8 cellular contexts compared by ENCODE assay signal in genomic region chr7:92634924-92635519, GRCh38. TPM values are rescaled to one million over a fixed set of nuclear protein-coding genes. Genes with fewer than 3 reads are reported as not detected.
DNase-seq lines count a peak whose midpoint lies in the region; ATAC-seq and TF ChIP-seq lines count a peak whose summit lies in the region.

No MANE protein-coding gene starts in this region.

- ATAC-seq in HG03571 (IDR thresholded peaks at IDR 0.05; ENCODE audit: unreplicated experiment), result peak; percentile 27
- ATAC-seq in activated CD8-positive, alpha-beta T cell treated with anti-CD3 and anti-CD28 coated beads, Interleukin-2, amount 10 ng/mL, durations not matched to agents 7 days and 5 days, result peak; percentile 5

- H3K9me3 ChIP-seq in left ventricle myocardium inferior (replicated peaks), result no peaks in the 10 kb centered on the region

- POLR2A ChIA-PET in activated CD8-positive, alpha-beta T cell treated with anti-CD3 and anti-CD28 coated beads, Interleukin-2, amount 10 ng/mL, durations not matched to agents 7 days and 5 days (lab: Charles Lee), result interaction anchor here (0.9 kb wide), 1 partner anchor 8 kb away, joined by 4 read pairs; no protein-coding TSS in a partner anchor

- H3K27me3 ChIP-seq in left ventricle myocardium inferior (ENCODE audit: low read depth), result no peaks in the 10 kb centered on the region

- H3K27me3 Mint-ChIP-seq in activated CD8-positive, alpha-beta T cell treated with anti-CD3 and anti-CD28 coated beads, Interleukin-2, amount 10 ng/mL, durations not matched to agents 7 days and 5 days (ENCODE audit: low read depth), result no peaks in the 10 kb centered on the region
- H3K27me3 Mint-ChIP-seq in stimulated activated naive CD8-positive, alpha-beta T cell treated with anti-CD3 and anti-CD28 coated beads, Interleukin-15, Interleukin-2, amounts not matched to agents 100 ng/mL and 50 ng/mL, for 24 hours, result no peaks in the 10 kb centered on the region

- no peak for TF ChIP-seq CTCF in left ventricle myocardium inferior (IDR thresholded peaks at IDR 0.05; ENCODE audit: borderline replicate concordance)

- DNase-seq in stimulated activated naive CD4-positive, alpha-beta T cell treated with Interleukin-2 at 50 U/mL for 16 hours (lab: John Stamatoyannopoulos, UW), result peak; percentile 3
- no peak for DNase-seq in stimulated activated naive CD4-positive, alpha-beta T cell (lab: John Stamatoyannopoulos, UW)
- no peak for DNase-seq in activated CD8-positive, alpha-beta T cell treated with anti-CD3 and anti-CD28 coated beads, Interleukin-2, amount 10 ng/mL, durations not matched to agents 7 days and 5 days
- DNase-seq in left ventricle myocardium inferior (no peak), 8988T (no peak), cerebellum (ENCODE audit: low spot score) (no peak)

- CTCF ChIA-PET in activated CD8-positive, alpha-beta T cell treated with anti-CD3 and anti-CD28 coated beads, Interleukin-2, amount 10 ng/mL, durations not matched to agents 7 days and 5 days (lab: Charles Lee), result interaction anchor here (0.9 to 2.6 kb wide), 5 partner anchors 10 to 198 kb away, joined by 3 to 10 read pairs (median 6); no protein-coding TSS in a partner anchor

- H3K4me3 Mint-ChIP-seq in activated CD8-positive, alpha-beta T cell treated with anti-CD3 and anti-CD28 coated beads, Interleukin-2, amount 10 ng/mL, durations not matched to agents 7 days and 5 days, result no peak overlapping the region
- peak overlapping the region; percentile 61 for H3K4me3 Mint-ChIP-seq in stimulated activated naive CD8-positive, alpha-beta T cell treated with anti-CD3 and anti-CD28 coated beads, Interleukin-15, Interleukin-2, amounts not matched to agents 100 ng/mL and 50 ng/mL, for 24 hours

- H3K36me3 ChIP-seq in left ventricle myocardium inferior, result no peaks in the 10 kb centered on the region

- peaks cover 72% of the 10 kb centered on the region for H3K4me1 ChIP-seq in left ventricle myocardium inferior

- H3K27ac Mint-ChIP-seq in activated CD8-positive, alpha-beta T cell treated with anti-CD3 and anti-CD28 coated beads, Interleukin-2, amount 10 ng/mL, durations not matched to agents 7 days and 5 days, result peak overlapping the region; percentile 72
- H3K27ac Mint-ChIP-seq in stimulated activated naive CD8-positive, alpha-beta T cell treated with anti-CD3 and anti-CD28 coated beads, Interleukin-15, Interleukin-2, amounts not matched to agents 100 ng/mL and 50 ng/mL, for 24 hours, result peak overlapping the region; percentile 98

- H3K27ac ChIP-seq in left ventricle myocardium inferior (replicated peaks), result peak overlapping the region; percentile 83

- peaks cover 58% of the 10 kb centered on the region for H3K36me3 Mint-ChIP-seq in activated CD8-positive, alpha-beta T cell treated with anti-CD3 and anti-CD28 coated beads, Interleukin-2, amount 10 ng/mL, durations not matched to agents 7 days and 5 days (ENCODE audit: low read depth)
- H3K36me3 Mint-ChIP-seq in stimulated activated naive CD8-positive, alpha-beta T cell treated with anti-CD3 and anti-CD28 coated beads, Interleukin-15, Interleukin-2, amounts not matched to agents 100 ng/mL and 50 ng/mL, for 24 hours (ENCODE audit: low read depth), result peaks cover 34% of the 10 kb centered on the region

- H3K4me1 Mint-ChIP-seq in activated CD8-positive, alpha-beta T cell treated with anti-CD3 and anti-CD28 coated beads, Interleukin-2, amount 10 ng/mL, durations not matched to agents 7 days and 5 days (ENCODE audit: low read depth), result peaks cover 79% of the 10 kb centered on the region
- peaks cover 98% of the 10 kb centered on the region for H3K4me1 Mint-ChIP-seq in stimulated activated naive CD8-positive, alpha-beta T cell treated with anti-CD3 and anti-CD28 coated beads, Interleukin-15, Interleukin-2, amounts not matched to agents 100 ng/mL and 50 ng/mL, for 24 hours (ENCODE audit: low read depth)

- no peak overlapping the region for H3K4me3 ChIP-seq in left ventricle myocardium inferior

- peaks cover 6% of the 10 kb centered on the region for H3K9me3 Mint-ChIP-seq in activated CD8-positive, alpha-beta T cell treated with anti-CD3 and anti-CD28 coated beads, Interleukin-2, amount 10 ng/mL, durations not matched to agents 7 days and 5 days (ENCODE audit: insufficient read depth)
- peaks cover 3% of the 10 kb centered on the region for H3K9me3 Mint-ChIP-seq in stimulated activated naive CD8-positive, alpha-beta T cell treated with anti-CD3 and anti-CD28 coated beads, Interleukin-15, Interleukin-2, amounts not matched to agents 100 ng/mL and 50 ng/mL, for 24 hours

- intact Hi-C loops in left ventricle myocardium inferior (cut with micrococcal nuclease), result no loop called here

RNA-seq across cellular contexts. Expression of gene FAM133B, which starts 44.8 kb away (rescaled TPM):
- 10 to 100 TPM; 31.6 to 32.8 TPM for total RNA-seq in activated CD8-positive, alpha-beta T cell treated with anti-CD3 and anti-CD28 coated beads, Interleukin-2, amount 10 ng/mL, durations not matched to agents 7 days and 5 days
- total RNA-seq in left ventricle myocardium inferior (13.6 TPM), cerebellum (39.9 TPM)
